Comparison of ENCODE assay signal across 8 cellular contexts in the genomic region with DNA sequence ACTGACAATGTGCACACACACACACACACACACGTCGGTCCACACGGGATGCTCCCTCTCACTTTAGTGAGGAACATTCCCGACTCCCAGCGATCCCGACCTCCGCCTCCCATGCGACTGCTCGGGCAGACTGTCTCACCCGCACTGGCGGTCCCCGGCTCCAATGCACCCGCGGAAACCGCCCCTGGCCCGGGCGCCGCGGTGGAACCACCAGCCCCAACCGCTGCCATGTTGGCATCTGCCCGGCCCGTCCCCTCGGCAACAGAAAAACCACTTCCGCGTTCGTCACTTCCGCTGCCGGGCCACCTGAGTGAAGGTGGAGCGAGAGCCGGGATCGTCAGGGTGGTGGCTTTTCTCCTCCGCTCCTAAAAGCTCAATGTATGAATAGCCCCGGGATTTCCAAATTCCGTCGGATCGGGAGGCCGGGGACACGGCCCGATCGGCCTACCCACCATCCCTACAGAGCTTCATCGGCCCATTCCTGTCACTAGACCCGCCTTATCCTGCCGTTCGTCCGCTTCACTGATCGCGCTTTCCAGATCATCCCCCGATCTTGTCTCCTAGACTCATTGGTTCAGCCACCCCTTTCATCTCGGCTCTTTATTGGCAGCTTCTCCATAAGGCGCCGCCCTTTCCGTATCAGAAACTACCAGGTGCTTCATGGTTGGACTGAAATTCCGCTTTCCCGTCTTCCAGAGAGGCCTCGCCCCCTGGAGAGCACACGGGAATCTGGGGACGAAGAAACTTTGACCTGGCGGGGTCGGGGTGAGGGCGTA. TPM values are rescaled to one million over a fixed set of nuclear protein-coding genes. Genes with fewer than 3 reads are reported as not detected.
DNase-seq lines count a peak whose midpoint lies in the region; ATAC-seq and TF ChIP-seq lines count a peak whose summit lies in the region.

A gene (minus strand): TSS at position 240 of the 776 bp plus-strand sequence. CDS start 10 bp downstream, at position 230.

- peaks cover 13% of the 10 kb centered on the region for H4K20me1 ChIP-seq in GM23338 (replicated peaks; ENCODE audit: insufficient read depth)

- ATAC-seq in GM23338 = peak; percentile 61
- peak; percentile 75 to 87 (median 83) for ATAC-seq in natural killer cell

- intact Hi-C loops in activated T-helper 2 cell treated with anti-CD3 and anti-CD28 coated beads, Interferon-gamma antibody, Interleukin-2, Interleukin-4, amounts not matched to agents 10 μg/mL and 5 μg/mL and 100 μg/mL, durations not matched to agents 14 hours and 24 hours and 36 hours (cut with micrococcal nuclease) = loop anchor here (10.0 kb wide), 1 partner anchor 267 kb away; no protein-coding TSS in a partner anchor
- intact Hi-C loops in natural killer cell (cut with micrococcal nuclease) = loop anchor here (2.0 to 10.0 kb wide), 3 partner anchors 15 to 107 kb away; a partner anchor contains a TSS

- H3K27ac ChIP-seq in GM23338 (ENCODE audit: low read depth) = peak within 1 kb of the TSS; percentile 96

- H3K27me3 ChIP-seq in GM23338 (ENCODE audit: insufficient read depth) = no peaks in the 10 kb centered on the region

- peak within 1 kb of the TSS; percentile 71 for H3K4me3 ChIP-seq in GM23338

- peaks cover 35% of the 10 kb centered on the region for H3F3A ChIP-seq in GM23338 (replicated peaks; ENCODE audit: low read depth)

- TF ChIP-seq CTCF in GM23338 (conservative IDR thresholded peaks at IDR 0.05; ENCODE audit: low read depth in 2 of 2) (no peak), natural killer cell (IDR thresholded peaks at IDR 0.05) (no peak)

- H3K9me3 Mint-ChIP-seq in GM23338 = peaks cover 4% of the 10 kb centered on the region; the same call in 2 of the 3 replicates
- no peaks in the 10 kb centered on the region for H3K9me3 Mint-ChIP-seq in activated T-helper 2 cell treated with anti-CD3 and anti-CD28 coated beads, Interferon-gamma antibody, Interleukin-2, Interleukin-4, amounts not matched to agents 10 μg/mL and 5 μg/mL and 100 μg/mL, durations not matched to agents 14 hours and 24 hours and 36 hours
- no peaks in the 10 kb centered on the region for H3K9me3 Mint-ChIP-seq in natural killer cell

- H3K4me3 Mint-ChIP-seq in GM23338 = peak within 1 kb of the TSS; percentile 93
- peak within 1 kb of the TSS; percentile 94 for H3K4me3 Mint-ChIP-seq in activated T-helper 2 cell treated with anti-CD3 and anti-CD28 coated beads, Interferon-gamma antibody, Interleukin-2, Interleukin-4, amounts not matched to agents 10 μg/mL and 5 μg/mL and 100 μg/mL, durations not matched to agents 14 hours and 24 hours and 36 hours (ENCODE audit: low read depth)
- peak within 1 kb of the TSS; percentile 92 for H3K4me3 Mint-ChIP-seq in natural killer cell

- H3K4me1 Mint-ChIP-seq in GM23338 = peaks cover 32% of the 10 kb centered on the region
- peaks cover 28% of the 10 kb centered on the region for H3K4me1 Mint-ChIP-seq in activated T-helper 2 cell treated with anti-CD3 and anti-CD28 coated beads, Interferon-gamma antibody, Interleukin-2, Interleukin-4, amounts not matched to agents 10 μg/mL and 5 μg/mL and 100 μg/mL, durations not matched to agents 14 hours and 24 hours and 36 hours (ENCODE audit: low read depth)
- peaks cover 32 to 35% of the 10 kb centered on the region in 2 donors for H3K4me1 Mint-ChIP-seq in natural killer cell

- peak; percentile 54 for TF ChIP-seq POLR2A in Raji (IDR thresholded peaks at IDR 0.05; ENCODE audit: insufficient read depth, low read depth, low read length)

- peaks cover 32% of the 10 kb centered on the region for H3K79me2 ChIP-seq in GM23338 (replicated peaks; ENCODE audit: insufficient read depth)

- DNase-seq in DMS53 treated with DMSO at 0.1 percent for 48 hours (lab: John Stamatoyannopoulos, UW; ENCODE audit: unreplicated experiment) (peak; percentile 89), GM23338 (ENCODE audit: low spot score) (peak; percentile 88), M059J (ENCODE audit: low read depth) (peak; percentile 89), fibroblast of peridontal ligament (ENCODE audit: extremely low read depth) (peak; percentile 58), natural killer cell (peak; percentile 84)
- DNase-seq in activated T-helper 2 cell treated with anti-CD3 and anti-CD28 coated beads, Interferon-gamma antibody, Interleukin-2, Interleukin-4, amounts not matched to agents 10 μg/mL and 5 μg/mL and 100 μg/mL, durations not matched to agents 14 hours and 24 hours and 36 hours (ENCODE audit: low spot score) = peak; percentile 83
- peak; percentile 76 to 91 (median 84) for DNase-seq in stimulated activated naive CD4-positive, alpha-beta T cell (lab: John Stamatoyannopoulos, UW)

- peak within 1 kb of the TSS; percentile 82 for H3K4me2 ChIP-seq in GM23338

- H2AFZ ChIP-seq in GM23338 = no peak within 1 kb of the TSS

- peaks cover 29% of the 10 kb centered on the region; the same call in 1 of the 2 replicates for H3K36me3 ChIP-seq in GM23338 (ENCODE audit: insufficient read depth)

- peaks cover 18% of the 10 kb centered on the region for H3K27me3 Mint-ChIP-seq in GM23338 (ENCODE audit: insufficient read depth, low read depth, poor library complexity)
- H3K27me3 Mint-ChIP-seq in activated T-helper 2 cell treated with anti-CD3 and anti-CD28 coated beads, Interferon-gamma antibody, Interleukin-2, Interleukin-4, amounts not matched to agents 10 μg/mL and 5 μg/mL and 100 μg/mL, durations not matched to agents 14 hours and 24 hours and 36 hours (ENCODE audit: low read depth) = no peaks in the 10 kb centered on the region
- peaks cover 0 to 13% of the 10 kb centered on the region in 2 donors for H3K27me3 Mint-ChIP-seq in natural killer cell (ENCODE audit: low read depth in 2 of 2)

- peaks cover 18% of the 10 kb centered on the region; the same call in 1 of the 2 replicates for H3K4me1 ChIP-seq in GM23338 (ENCODE audit: insufficient read depth)

- H3K36me3 Mint-ChIP-seq in GM23338 (ENCODE audit: low read depth) (peaks cover 47% of the 10 kb centered on the region), natural killer cell (no peaks in the 10 kb centered on the region)
- H3K36me3 Mint-ChIP-seq in activated T-helper 2 cell treated with anti-CD3 and anti-CD28 coated beads, Interferon-gamma antibody, Interleukin-2, Interleukin-4, amounts not matched to agents 10 μg/mL and 5 μg/mL and 100 μg/mL, durations not matched to agents 14 hours and 24 hours and 36 hours (ENCODE audit: low read depth) = peaks cover 59% of the 10 kb centered on the region

- H3K9me2 ChIP-seq in GM23338 (ENCODE audit: insufficient read depth) = no peaks in the 10 kb centered on the region

- H3K27ac Mint-ChIP-seq in GM23338 (peak within 1 kb of the TSS; percentile 94), natural killer cell (peak within 1 kb of the TSS; percentile 94 to 97)
- H3K27ac Mint-ChIP-seq in activated T-helper 2 cell treated with anti-CD3 and anti-CD28 coated beads, Interferon-gamma antibody, Interleukin-2, Interleukin-4, amounts not matched to agents 10 μg/mL and 5 μg/mL and 100 μg/mL, durations not matched to agents 14 hours and 24 hours and 36 hours = peak within 1 kb of the TSS; percentile 95

TF ChIP-seq in GM23338, 12 proteins besides CTCF, POLR2A, EP300 and RAD21:
- TF ChIP-seq CREB1 (CRISPR knock-in tag; IDR thresholded peaks at IDR 0.05; ENCODE audit: low read depth) (peak; percentile 86), ZNF114 (CRISPR knock-in tag; IDR thresholded peaks at IDR 0.05) (no peak)

RNA-seq across cellular contexts. Expression of the gene that starts here (rescaled TPM):
- total RNA-seq in GM23338 (2014; rRNA removed; shearing (Covaris generic)) = 16.4 and 17.7 TPM in 2 replicates
- polyA plus RNA-seq in GM23338 (2016; fragmentation: Nextera tagmentation; extraction: Ambion mirVana) = 13.0 and 20.6 TPM in 2 replicates
- 70.5 and 77.8 TPM in 2 replicates for total RNA-seq in M059J (2014; rRNA removed; shearing (Covaris generic))
- 18.3 and 21.9 TPM in 2 replicates for total RNA-seq in activated T-helper 2 cell treated with anti-CD3 and anti-CD28 coated beads, Interferon-gamma antibody, Interleukin-2, Interleukin-4, amounts not matched to agents 10 μg/mL and 5 μg/mL and 100 μg/mL, durations not matched to agents 14 hours and 24 hours and 36 hours
- 10 to 100 TPM; 16.5 to 30.1 (median 18.3) TPM for total RNA-seq in natural killer cell

Comparison
In these comparisons a context has a peak if more than half of its experiments do, and no peak if none do; other contexts are left out.
1. Peak in every context shown above with its lines: DNase-seq, ATAC-seq, H3K4me3 ChIP-seq and H3K27ac ChIP-seq.